ENCODE assay signal across 1 cellular context in genomic region chr1:185257947-185258203, GRCh38.
TF ChIP-seq lines count a peak whose summit lies in the region.

No MANE protein-coding gene starts in this region.

TF ChIP-seq in SK-N-SH, 30 proteins besides CTCF, POLR2A, EP300 and RAD21 (continued from another document):
- TF ChIP-seq CHD2 (IDR thresholded peaks at IDR 0.05; ENCODE audit: low read length, partially characterized antibody) (no peak), SIN3A (IDR thresholded peaks at IDR 0.05; ENCODE audit: borderline replicate concordance, low read depth, low read length) (no peak), RFX5 (IDR thresholded peaks at IDR 0.05; ENCODE audit: low read length) (no peak), MEF2A (IDR thresholded peaks at IDR 0.05; ENCODE audit: borderline replicate concordance, low read depth) (no peak), NFIC (IDR thresholded peaks at IDR 0.05; ENCODE audit: borderline replicate concordance) (no peak)
